In genomic region chr10:44924261-44925040, GRCh38 we compare ENCODE assay signal across 19 cellular contexts. TPM values are rescaled to one million over a fixed set of nuclear protein-coding genes. Genes with fewer than 3 reads are reported as not detected.
DNase-seq lines count a peak whose midpoint lies in the region; ATAC-seq and TF ChIP-seq lines count a peak whose summit lies in the region.
"Had no signal": no experiment of that assay in that cellular context is flagged by ENCODE, and none has a peak within 500 bp of the region (broad histone marks: within the 10 kb centered on the region; RNA-seq: fewer than 3 reads in every experiment).

No MANE protein-coding gene starts in this region.

- no peaks in the 10 kb centered on the region for H3K4me1 ChIP-seq in sigmoid colon

- TF ChIP-seq CTCF in choroid plexus epithelial cell (conservative IDR thresholded peaks at IDR 0.05; ENCODE audit: low read depth, low read length) (peak; percentile 3), sigmoid colon (IDR thresholded peaks at IDR 0.05) (no peak)

- DNase-seq in H7 (peak; percentile 44), choroid plexus epithelial cell (ENCODE audit: low read depth) (no peak), left lobe of liver (ENCODE audit: low spot score) (peak; percentile 28), sigmoid colon (peak; percentile 52)
- DNase-seq in activated T-cell treated with anti-CD3 and anti-CD28 coated beads, Interleukin-2, amount 50 U/mL, for 24 hours = no peak
- DNase-seq: CD4-positive, alpha-beta memory T cell; HCEC 1CT; KG1; NCI-H1092; NCI-H2107; NCI-H2227 treated with DMSO at 0.1 percent for 48 hours; NCI-H524 treated with DMSO at 0.1 percent for 48 hours; Right ventricle myocardium superior had no signal

- TF ChIP-seq EP300 in sigmoid colon (IDR thresholded peaks at IDR 0.05) = no peak

- no peaks in the 10 kb centered on the region for H3K9me3 Mint-ChIP-seq in activated T-cell treated with anti-CD3 and anti-CD28 coated beads, Interleukin-2, amount 50 U/mL, for 24 hours
- H3K9me3 Mint-ChIP-seq: CD4-positive, alpha-beta memory T cell had no signal

- H3K27ac ChIP-seq in sigmoid colon = no peak overlapping the region

- H3K4me1 Mint-ChIP-seq in activated T-cell treated with anti-CD3 and anti-CD28 coated beads, Interleukin-2, amount 50 U/mL, for 24 hours (ENCODE audit: low read depth) = no peaks in the 10 kb centered on the region
- H3K4me1 Mint-ChIP-seq: CD4-positive, alpha-beta memory T cell had no signal

- H3K27me3 ChIP-seq in H7 (ENCODE audit: control insufficient read depth, insufficient read depth, low read length) (no peaks in the 10 kb centered on the region), sigmoid colon (no peaks in the 10 kb centered on the region)

- H3K36me3 Mint-ChIP-seq in activated T-cell treated with anti-CD3 and anti-CD28 coated beads, Interleukin-2, amount 50 U/mL, for 24 hours (ENCODE audit: low read depth) = no peaks in the 10 kb centered on the region
- H3K36me3 Mint-ChIP-seq: CD4-positive, alpha-beta memory T cell had no signal

- intact Hi-C loops in sigmoid colon (cut with DNase I) = no loop called here

- H3K27me3 Mint-ChIP-seq in activated T-cell treated with anti-CD3 and anti-CD28 coated beads, Interleukin-2, amount 50 U/mL, for 24 hours = no peaks in the 10 kb centered on the region

- H3K36me3 ChIP-seq in H7 (replicated peaks; ENCODE audit: control insufficient read depth, insufficient read depth, low read length) = no peaks in the 10 kb centered on the region
- no peaks in the 10 kb centered on the region for H3K36me3 ChIP-seq in sigmoid colon

- no peak overlapping the region for H3K4me3 Mint-ChIP-seq in activated T-cell treated with anti-CD3 and anti-CD28 coated beads, Interleukin-2, amount 50 U/mL, for 24 hours
- H3K4me3 Mint-ChIP-seq: CD4-positive, alpha-beta memory T cell had no signal

- H3K27ac Mint-ChIP-seq in activated T-cell treated with anti-CD3 and anti-CD28 coated beads, Interleukin-2, amount 50 U/mL, for 24 hours = no peak overlapping the region
- H3K27ac Mint-ChIP-seq: CD4-positive, alpha-beta memory T cell had no signal

- no peak for TF ChIP-seq POLR2A in sigmoid colon (IDR thresholded peaks at IDR 0.05)

- 88 to 92% methylated on average over 21 of the region's 21 CpGs for WGBS in sigmoid colon, 2 donors

- no peaks in the 10 kb centered on the region for H3K9me3 ChIP-seq in sigmoid colon
- H3K9me3 ChIP-seq: SK-N-SH had no signal

- H3K4me3 ChIP-seq in H7 (ENCODE audit: insufficient read depth, low read depth, low read length) = no peak overlapping the region
- H3K4me3 ChIP-seq in choroid plexus epithelial cell (ENCODE audit: low read depth, low read length) = no peak overlapping the region
- H3K4me3 ChIP-seq in sigmoid colon = no peak overlapping the region

- no peak for ATAC-seq in left lobe of liver
- ATAC-seq in HG02623 (IDR thresholded peaks at IDR 0.05; ENCODE audit: unreplicated experiment) = no peak
- no peak for ATAC-seq in HG03342 (IDR thresholded peaks at IDR 0.05; ENCODE audit: unreplicated experiment)
- ATAC-seq: Panc1 had no signal

RNA-seq across cellular contexts. Expression of gene TMEM72, which starts 13.3 kb away (rescaled TPM):
- not detected in 2 replicates for total RNA-seq in H7 (2014; rRNA removed; shearing (Covaris generic))
- total RNA-seq in left lobe of liver = not detected
- total RNA-seq in sigmoid colon = under 1 TPM in 1 of 4 donors, not detected in 3; 0.33 TPM
- polyA plus RNA-seq in sigmoid colon = 10 to 100 TPM in 1 of 3 donors, 1 to 10 TPM in 2; 3.9 to 11.8 (median 4.2) TPM
- total RNA-seq: Calu3; CD4-positive, alpha-beta memory T cell; MCF 10A; Right ventricle myocardium superior had no signal
- polyA plus RNA-seq: CD4-positive, alpha-beta memory T cell; SK-N-SH had no signal

RNA-seq across cellular contexts. Expression of gene RASSF4, which starts 35.2 kb away (rescaled TPM):
- total RNA-seq in H7 (2014; rRNA removed; shearing (Covaris generic)) = 9.1 and 13.6 TPM in 2 replicates
- total RNA-seq in left lobe of liver = 25.0 TPM
- 10 to 100 TPM; 23.2 to 61.7 (median 45.2) TPM for total RNA-seq in sigmoid colon
- 10 to 100 TPM in 2 of 3 donors, 1 to 10 TPM in 1; 7.8 to 23.2 (median 13.6) TPM for polyA plus RNA-seq in sigmoid colon
- total RNA-seq: MCF 10A had no signal

RNA-seq across cellular contexts. Expression of gene DEPP1, which starts 54.2 kb away (rescaled TPM):
- 0.28 and 1.2 TPM in 2 replicates for total RNA-seq in H7 (2014; rRNA removed; shearing (Covaris generic))
- total RNA-seq in left lobe of liver (6.8 TPM), sigmoid colon (100 to 1,000 TPM in 1 of 4 donors, 10 to 100 TPM in 3; 47.8 to 294 (median 54.7) TPM)
- 10 to 100 TPM; 16.0 to 58.3 (median 53.6) TPM for polyA plus RNA-seq in sigmoid colon
- total RNA-seq: CD4-positive, alpha-beta memory T cell had no signal
- polyA plus RNA-seq: CD4-positive, alpha-beta memory T cell had no signal

Comparison
In these comparisons a context has a peak if more than half of its experiments do, and no peak if none do; other contexts are left out.
1. DNase-seq: peak in H7 (single experiment), left lobe of liver (single experiment) and sigmoid colon (single experiment); none in choroid plexus epithelial cell (single experiment) and activated T-cell treated with anti-CD3 and anti-CD28 coated beads, Interleukin-2, amount 50 U/mL, for 24 hours (single experiment).